In the genomic region with DNA sequence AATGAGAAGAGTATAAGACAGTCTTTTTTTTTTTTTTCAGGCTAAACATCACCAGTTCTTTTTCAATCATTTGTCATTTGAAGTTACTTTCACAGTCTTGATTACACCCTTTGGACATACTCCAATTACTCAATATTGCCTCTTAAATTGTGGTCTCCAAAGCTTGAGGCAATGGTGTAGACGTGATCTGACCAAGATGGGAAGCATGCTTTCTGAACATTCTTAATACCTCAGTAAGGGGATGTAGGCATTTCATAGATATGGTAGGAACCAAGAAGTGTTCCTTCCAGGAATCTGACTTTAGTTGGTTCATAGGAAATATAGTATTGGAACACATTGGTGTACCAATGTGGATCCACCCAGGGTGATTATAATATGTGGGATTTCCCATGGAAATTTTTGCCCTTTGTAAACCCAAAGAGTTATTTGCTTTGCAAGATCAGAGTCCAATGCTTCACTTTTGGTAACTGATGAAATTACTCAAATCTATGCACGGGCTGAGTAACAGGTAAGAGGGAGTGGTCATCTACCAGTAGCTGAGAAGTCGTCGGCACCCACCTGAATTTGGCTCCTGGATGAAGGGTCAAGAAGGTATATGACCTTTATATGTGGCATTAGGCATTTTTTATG, we compare ENCODE assay signal across 32 cellular contexts.
DNase-seq lines count a peak whose midpoint lies in the region; ATAC-seq, FAIRE-seq and TF ChIP-seq lines count a peak whose summit lies in the region.
"Had no signal": no experiment of that assay in that cellular context is flagged by ENCODE, and none has a peak within 500 bp of the region (broad histone marks: within the 10 kb centered on the region; RNA-seq: fewer than 3 reads in every experiment).

No MANE protein-coding gene starts in this region.

- peak overlapping the region; percentile 56 for H2AFZ ChIP-seq in keratinocyte (ENCODE audit: control insufficient read depth, low read length)
- H2AFZ ChIP-seq: neural progenitor cell, parathyroid adenoma had no signal

- H3K4me2 ChIP-seq in keratinocyte (ENCODE audit: control insufficient read depth, extremely low read depth, insufficient read depth, low read depth, low read length): peak overlapping the region; percentile 11
- H3K4me2 ChIP-seq: A549, neural progenitor cell had no signal

- ATAC-seq in GM18502 (IDR thresholded peaks at IDR 0.05; ENCODE audit: poor library complexity, unreplicated experiment) (peak; percentile 14), GM21723 (IDR thresholded peaks at IDR 0.05; ENCODE audit: unreplicated experiment) (peak; percentile 2), HG03565 (IDR thresholded peaks at IDR 0.05; ENCODE audit: unreplicated experiment) (peak; percentile 4)
- ATAC-seq: A549; Panc1; right cardiac atrium; stimulated activated memory B cell treated with anti-CD40 and anti-IgM and Interleukin-4, amounts not matched to agents 10 μg/mL and 1 μg/mL and 100 μg/mL, for 72 hours; WTC11 had no signal

- peak; percentile 71 for FAIRE-seq in keratinocyte (lab: Jason Lieb, UNC)
- FAIRE-seq: A549, GM19239 had no signal

- H3K9me3 ChIP-seq in keratinocyte (ENCODE audit: control insufficient read depth, low read depth, low read length): no peaks in the 10 kb centered on the region
- H3K9me3 ChIP-seq: A549, upper lobe of left lung had no signal

- no peaks in the 10 kb centered on the region for H4K20me1 ChIP-seq in keratinocyte (ENCODE audit: control insufficient read depth, extremely low read depth, insufficient read depth, low read length)

- in situ Hi-C loops in KBM-7 (cut with MboI; ENCODE audit: low pct_unique_long_range_greater_than_20kb, low sequenced_read_pairs): loop anchor here (25.0 kb wide), 1 partner anchor 229 kb away; no protein-coding TSS in a partner anchor

- dilution Hi-C loops in keratinocyte (cut with MboI; ENCODE audit: extremely low pct_ligation_motif_present, low sequenced_read_pairs): no loop called here

- peak overlapping the region; percentile 19 for H3K27ac ChIP-seq in keratinocyte (ENCODE audit: control insufficient read depth, insufficient read depth, low read length)
- H3K27ac ChIP-seq: A549, epithelial cell of prostate, neural progenitor cell, parathyroid adenoma, upper lobe of left lung had no signal

- H3K79me2 ChIP-seq in keratinocyte (ENCODE audit: control insufficient read depth, insufficient read depth, low read length): no peaks in the 10 kb centered on the region
- H3K79me2 ChIP-seq: parathyroid adenoma had no signal

- H3K4me3 ChIP-seq in keratinocyte (ENCODE audit: control insufficient read depth in 2 of 3, extremely low read depth in 1 of 3, insufficient read depth in 2 of 3, low read depth in 1 of 3, low read length in 3 of 3): no peak overlapping the region
- H3K4me3 ChIP-seq: A549, neural progenitor cell, upper lobe of left lung had no signal

- H3K4me1 ChIP-seq in keratinocyte (ENCODE audit: control insufficient read depth, extremely low read depth, insufficient read depth, low read length): peaks cover 55% of the 10 kb centered on the region
- H3K4me1 ChIP-seq: A549, parathyroid adenoma, upper lobe of left lung had no signal

- no peak overlapping the region for H3K9ac ChIP-seq in keratinocyte (ENCODE audit: control insufficient read depth, extremely low read depth, insufficient read depth, low read length)
- H3K9ac ChIP-seq: neural progenitor cell, parathyroid adenoma had no signal

- no peaks in the 10 kb centered on the region for H3K27me3 ChIP-seq in keratinocyte (ENCODE audit: control insufficient read depth, extremely low read depth, insufficient read depth, low read length)
- H3K27me3 ChIP-seq: neural progenitor cell, upper lobe of left lung had no signal

- H3K36me3 ChIP-seq in keratinocyte (ENCODE audit: control insufficient read depth in 2 of 2, extremely low read depth in 1 of 2, insufficient read depth in 2 of 2, low read length in 2 of 2): no peaks in the 10 kb centered on the region
- H3K36me3 ChIP-seq: neural progenitor cell, upper lobe of left lung had no signal

- TF ChIP-seq CTCF in keratinocyte (optimal IDR thresholded peaks at IDR 0.05 in 1 of 3, IDR thresholded peaks at IDR 0.05 in 1 of 3, conservative IDR thresholded peaks at IDR 0.05 in 1 of 3; ENCODE audit: extremely low read depth in 1 of 3, insufficient read depth in 2 of 3, low read length in 3 of 3): no peak

- H3K9me1 ChIP-seq in keratinocyte (ENCODE audit: control insufficient read depth, extremely low read depth, insufficient read depth, low read length): no peaks in the 10 kb centered on the region

- DNase-seq in keratinocyte (ENCODE audit: low read depth, low spot score): no peak
- no peak for DNase-seq in NCI-H1436 (lab: John Stamatoyannopoulos, UW)
- DNase-seq in NCI-H2107 (lab: John Stamatoyannopoulos, UW): no peak
- no peak for DNase-seq in KBM-7
- DNase-seq in NCI-H1092 treated with DMSO at 0.1 percent for 48 hours (lab: John Stamatoyannopoulos, UW): no peak
- DNase-seq: activated CD8-positive, alpha-beta memory T cell treated with anti-CD3 and anti-CD28 coated beads, Interleukin-2, amount 10 ng/mL, durations not matched to agents 7 days and 5 days; activated naive CD4-positive, alpha-beta T cell treated with anti-CD3 and anti-CD28 coated beads, Interleukin-2, amount 10 ng/mL, durations not matched to agents 7 days and 5 days; activated T-cell treated with anti-CD3 and anti-CD28 coated beads, Interleukin-2, amount 50 U/mL, for 72 hours; amniotic stem cell; CD8-positive, alpha-beta memory T cell; DMS 273 treated with DMSO at 0.1 percent for 48 hours; Karpas-422; kidney glomerular epithelial cell; NCI-H1092; NCI-H1930; NCI-H526; NK-92 treated with Interleukin-12 subunit alpha and Interleukin-12 subunit beta, amount 100 ng/mL, for 24 hours; right cardiac atrium; stimulated activated CD4-positive, alpha-beta T cell treated with anti-CD3 and anti-CD28 coated beads, Interleukin-4, amount 100 ng/mL, for 24 hours; substantia nigra; upper lobe of left lung had no signal
